31 cellular contexts compared by ENCODE assay signal in genomic region chr3:108976058-108976457, GRCh38. TPM values are rescaled to one million over a fixed set of nuclear protein-coding genes. Genes with fewer than 3 reads are reported as not detected.
"Had no signal": no experiment of that assay in that cellular context is flagged by ENCODE, and none has a peak within 500 bp of the region (broad histone marks: within the 10 kb centered on the region; RNA-seq: fewer than 3 reads in every experiment).

No MANE protein-coding gene starts in this region.

- H3K9me3 ChIP-seq: stomach, suprapubic skin, testis, thoracic aorta, thyroid gland, tibial artery, tibial nerve, transverse colon, upper lobe of left lung, upper lobe of right lung, uterus, vagina had no signal

- H3K4me3 ChIP-seq: stomach, suprapubic skin, testis, thoracic aorta, thyroid gland, tibial artery, tibial nerve, transverse colon, upper lobe of left lung, upper lobe of right lung, uterus, vagina had no signal

- H3K36me3 ChIP-seq: stomach, suprapubic skin, thoracic aorta, thyroid gland, tibial artery, tibial nerve, transverse colon, upper lobe of left lung, upper lobe of right lung, uterus, vagina had no signal

- FAIRE-seq: urothelium cell line had no signal

- ATAC-seq: stimulated activated effector memory CD8-positive, alpha-beta T cell treated with anti-CD3 and anti-CD28 coated beads, Interleukin-12 subunit alpha, Interleukin-12 subunit beta, amount 100 ng/mL, for 72 hours; stimulated activated memory B cell treated with anti-CD40 and anti-IgM and Interleukin-4, amounts not matched to agents 10 μg/mL and 1 μg/mL and 100 μg/mL, for 72 hours; stimulated activated naive B cell treated with anti-CD40 and anti-IgM and Interleukin-4, amounts not matched to agents 10 μg/mL and 1 μg/mL and 100 μg/mL, for 72 hours; stimulated activated naive CD8-positive, alpha-beta T cell treated with anti-CD3 and anti-CD28 coated beads, Interleukin-15, amount 100 ng/mL, for 72 hours; stimulated activated naive CD8-positive, alpha-beta T cell treated with anti-CD3 and anti-CD28 coated beads, Interleukin-15, Interleukin-2, amounts not matched to agents 100 U/mL and 50 U/mL, for 24 hours; upper lobe of right lung had no signal

- DNase-seq: stimulated activated CD4-positive, alpha-beta T cell treated with anti-CD3 and anti-CD28 coated beads, Interleukin-2, amount 100 ng/mL, for 48 hours; stimulated activated CD4-positive, alpha-beta T cell treated with anti-CD3 and anti-CD28 coated beads, Interleukin-4, amount 100 ng/mL, for 1 hour; stimulated activated CD4-positive, alpha-beta T cell treated with anti-CD3 and anti-CD28 coated beads, Interleukin-4, amount 100 ng/mL, for 24 hours; stimulated activated CD4-positive, alpha-beta T cell treated with anti-CD3 and anti-CD28 coated beads, Interleukin-4, amount 100 ng/mL, for 4 hours; stimulated activated CD8-positive, alpha-beta memory T cell treated with anti-CD3 and anti-CD28 coated beads, Interleukin-4, amount 100 ng/mL, for 48 hours; stimulated activated naive B cell treated with anti-CD40 and anti-IgM and Interleukin-4, amounts not matched to agents 10 μg/mL and 1 μg/mL and 100 μg/mL, for 72 hours; stimulated activated naive CD4-positive, alpha-beta T cell; stimulated activated naive CD4-positive, alpha-beta T cell treated with Interleukin-2 at 50 U/mL for 16 hours; stimulated activated naive CD8-positive, alpha-beta T cell treated with anti-CD3 and anti-CD28 coated beads, Interleukin-15, amount 100 ng/mL, for 72 hours; stimulated activated naive CD8-positive, alpha-beta T cell treated with anti-CD3 and anti-CD28 coated beads, Interleukin-15, Interleukin-2, amounts not matched to agents 100 U/mL and 50 U/mL, for 24 hours; stomach; substantia nigra; testis; thyroid gland; tibial artery; transverse colon; trophoblast cell; upper lobe of left lung; upper lobe of right lung; uterus had no signal

- H3K27me3 ChIP-seq: stomach, suprapubic skin, testis, thyroid gland, tibial artery, tibial nerve, transverse colon, upper lobe of left lung, upper lobe of right lung, uterus, vagina had no signal

- H3K4me1 ChIP-seq: stomach, suprapubic skin, testis, thyroid gland, tibial artery, tibial nerve, transverse colon, upper lobe of left lung, upper lobe of right lung, uterus, vagina had no signal

- H3K27ac ChIP-seq: stomach, suprapubic skin, testis, thoracic aorta, thyroid gland, tibial artery, tibial nerve, transverse colon, upper lobe of left lung, upper lobe of right lung, uterus, vagina had no signal

RNA-seq across cellular contexts. Expression of gene GUCA1C, which starts 22.4 kb away (rescaled TPM):
- total RNA-seq: stomach, subcutaneous adipose tissue, suprapubic skin, temporal lobe, thoracic aorta, thyroid gland, tibial nerve, transverse colon, upper lobe of left lung, upper lobe of right lung, ureter, urinary bladder, uterus, vagina had no signal
